In the genomic region with DNA sequence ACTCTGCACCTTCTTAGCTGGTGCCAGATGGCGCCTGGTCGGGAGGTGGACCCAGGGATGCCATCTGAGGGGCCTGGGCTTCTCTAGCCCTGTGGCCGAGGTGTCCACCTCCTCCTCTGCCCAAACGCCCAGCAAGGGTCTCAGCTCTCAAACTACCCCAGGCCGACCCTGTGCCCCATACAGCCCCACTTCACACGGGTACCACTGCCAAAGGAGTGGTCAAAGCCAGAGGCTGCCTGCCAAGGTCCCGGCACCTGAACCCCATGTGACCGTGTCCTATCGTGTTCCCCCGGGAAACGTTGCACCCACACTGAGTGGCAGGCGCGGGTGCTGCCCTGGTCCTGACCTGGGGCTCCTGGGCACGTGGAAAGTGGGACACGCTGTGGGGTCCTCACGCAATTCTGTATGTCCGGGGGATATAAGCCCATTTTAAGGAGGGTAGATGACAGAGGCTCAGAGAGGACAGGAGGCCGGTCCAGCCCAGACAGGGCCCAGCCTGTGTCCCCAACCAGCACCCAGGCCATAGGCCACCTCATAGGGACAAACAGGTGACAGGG, we compare ENCODE assay signal across 19 cellular contexts. TPM values are rescaled to one million over a fixed set of nuclear protein-coding genes. Genes with fewer than 3 reads are reported as not detected.
DNase-seq lines count a peak whose midpoint lies in the region; ATAC-seq and TF ChIP-seq lines count a peak whose summit lies in the region.
"Had no signal": no experiment of that assay in that cellular context is flagged by ENCODE, and none has a peak within 500 bp of the region (broad histone marks: within the 10 kb centered on the region; RNA-seq: fewer than 3 reads in every experiment).

No MANE protein-coding gene starts in this region.

- DNase-seq in activated naive CD4-positive, alpha-beta T cell treated with anti-CD3 and anti-CD28 coated beads, Interleukin-2, amount 10 ng/mL, durations not matched to agents 7 days and 5 days: no peak
- DNase-seq in activated naive CD4-positive, alpha-beta T cell treated with Interleukin-2 at 50 U/mL for 16 hours: no peak
- DNase-seq in T-helper 17 cell (peak in 2 of 3 donors; percentile 3 to 8), right lobe of liver (peak in 2 of 3 donors; percentile 25 to 60), transverse colon (no peak), AG08395 (ENCODE audit: low spot score) (no peak)
- no peak for DNase-seq in effector memory CD8-positive, alpha-beta T cell
- DNase-seq: activated CD4-positive, alpha-beta T cell treated with anti-CD3 and anti-CD28 coated beads for 4 hours; HCEC 1CT; immature natural killer cell; MM.1S; NCI-H1694; stimulated activated CD4-positive, alpha-beta T cell treated with anti-CD3 and anti-CD28 coated beads, Interleukin-4, amount 100 ng/mL, for 4 hours had no signal

- no peak for TF ChIP-seq EP300 in transverse colon (IDR thresholded peaks at IDR 0.05; ENCODE audit: low read depth)

- H3K4me3 Mint-ChIP-seq in activated naive CD4-positive, alpha-beta T cell treated with anti-CD3 and anti-CD28 coated beads, Interleukin-2, amount 10 ng/mL, durations not matched to agents 7 days and 5 days: no peak overlapping the region
- H3K4me3 Mint-ChIP-seq in T-helper 17 cell: peak overlapping the region; percentile 72
- peak overlapping the region in 1 of 2 donors; percentile 59 for H3K4me3 Mint-ChIP-seq in effector memory CD8-positive, alpha-beta T cell
- H3K4me3 Mint-ChIP-seq: memory B cell had no signal

- H3K9me3 ChIP-seq in T-helper 17 cell (ENCODE audit: control insufficient read depth, low read length, poor library complexity, severe bottlenecking) (peaks cover 2% of the 10 kb centered on the region), right lobe of liver (no peaks in the 10 kb centered on the region), transverse colon (no peaks in the 10 kb centered on the region)
- H3K9me3 ChIP-seq: prostate gland had no signal

- intact Hi-C loops in right lobe of liver (cut with DNase I): no loop called here
- intact Hi-C loops in transverse colon (cut with DNase I; ENCODE audit: low total_unique reads): no loop called here

- CTCF ChIA-PET in activated naive CD4-positive, alpha-beta T cell treated with anti-CD3 and anti-CD28 coated beads, Interleukin-2, amount 10 ng/mL, durations not matched to agents 7 days and 5 days (lab: Charles Lee): no interaction called here

- H3K27me3 ChIP-seq in right lobe of liver (no peaks in the 10 kb centered on the region), transverse colon (peaks cover 34% of the 10 kb centered on the region)

- H3K27ac Mint-ChIP-seq in activated naive CD4-positive, alpha-beta T cell treated with anti-CD3 and anti-CD28 coated beads, Interleukin-2, amount 10 ng/mL, durations not matched to agents 7 days and 5 days: peak overlapping the region; percentile 11
- H3K27ac Mint-ChIP-seq in T-helper 17 cell: no peak overlapping the region
- H3K27ac Mint-ChIP-seq in effector memory CD8-positive, alpha-beta T cell: no peak overlapping the region
- H3K27ac Mint-ChIP-seq: immature natural killer cell, memory B cell, nephron had no signal

- H3K27me3 Mint-ChIP-seq in activated naive CD4-positive, alpha-beta T cell treated with anti-CD3 and anti-CD28 coated beads, Interleukin-2, amount 10 ng/mL, durations not matched to agents 7 days and 5 days: peaks cover 29% of the 10 kb centered on the region
- peaks cover 12% of the 10 kb centered on the region for H3K27me3 Mint-ChIP-seq in T-helper 17 cell
- H3K27me3 Mint-ChIP-seq in effector memory CD8-positive, alpha-beta T cell: peaks cover 13 to 27% of the 10 kb centered on the region in 2 donors

- in situ Hi-C loops in transverse colon (cut with MboI; ENCODE audit: low pct_ligation_motif_present in 1 of 4, low pct_unique_long_range_greater_than_20kb in 1 of 4, low sequenced_read_pairs in 3 of 4): no loop called here

- no peaks in the 10 kb centered on the region for H3K36me3 ChIP-seq in right lobe of liver
- H3K36me3 ChIP-seq in transverse colon: no peaks in the 10 kb centered on the region
- H3K36me3 ChIP-seq: heart right ventricle, prostate gland had no signal

- H3K4me3 ChIP-seq in right lobe of liver (no peak overlapping the region), transverse colon (no peak overlapping the region)
- H3K4me3 ChIP-seq: heart right ventricle, prostate gland, smooth muscle cell had no signal

- H3K27ac ChIP-seq in right lobe of liver: no peak overlapping the region
- peak overlapping the region in 3 of 4 donors; percentile 20 to 71 (median 25) for H3K27ac ChIP-seq in transverse colon
- H3K27ac ChIP-seq: heart right ventricle, prostate gland had no signal

- no peaks in the 10 kb centered on the region for H3K9me3 Mint-ChIP-seq in activated naive CD4-positive, alpha-beta T cell treated with anti-CD3 and anti-CD28 coated beads, Interleukin-2, amount 10 ng/mL, durations not matched to agents 7 days and 5 days
- H3K9me3 Mint-ChIP-seq in effector memory CD8-positive, alpha-beta T cell: no peaks in the 10 kb centered on the region
- H3K9me3 Mint-ChIP-seq: immature natural killer cell, memory B cell had no signal

- H3K4me1 ChIP-seq in right lobe of liver (peaks cover 0 to 3% (median 0%) of the 10 kb centered on the region in 4 donors), transverse colon (peaks cover 20 to 40% (median 39%) of the 10 kb centered on the region in 4 donors)

- ATAC-seq in T-helper 17 cell: no peak
- no peak for ATAC-seq in right lobe of liver
- ATAC-seq in effector memory CD8-positive, alpha-beta T cell (replicated peaks): no peak
- no peak for ATAC-seq in HG02885 (IDR thresholded peaks at IDR 0.05; ENCODE audit: poor library complexity, unreplicated experiment)

- peaks cover 3% of the 10 kb centered on the region for H3K4me1 Mint-ChIP-seq in activated naive CD4-positive, alpha-beta T cell treated with anti-CD3 and anti-CD28 coated beads, Interleukin-2, amount 10 ng/mL, durations not matched to agents 7 days and 5 days
- H3K4me1 Mint-ChIP-seq in T-helper 17 cell: peaks cover 4% of the 10 kb centered on the region
- peaks cover 2 to 4% of the 10 kb centered on the region in 2 donors for H3K4me1 Mint-ChIP-seq in effector memory CD8-positive, alpha-beta T cell (ENCODE audit: low read depth in 2 of 2)

- no peak for TF ChIP-seq POLR2A in right lobe of liver (IDR thresholded peaks at IDR 0.05)
- TF ChIP-seq POLR2A in transverse colon (IDR thresholded peaks at IDR 0.05): no peak

- no peak for TF ChIP-seq CTCF in right lobe of liver (IDR thresholded peaks at IDR 0.05)
- no peak for TF ChIP-seq CTCF in transverse colon (IDR thresholded peaks at IDR 0.05)

- no CpG with 5 or more reads among the region's 18 CpGs for WGBS in right lobe of liver (ENCODE audit: insufficient coverage, low coverage, low lambda C conversion rate, missing lambda C conversion rate)
- WGBS in transverse colon (ENCODE audit: low coverage in 1 of 2), 2 donors: 45% methylated on average over 18 of the region's 18 CpGs; no CpG with 5 or more reads in 1 of the 2 donors

- H3K36me3 Mint-ChIP-seq in activated naive CD4-positive, alpha-beta T cell treated with anti-CD3 and anti-CD28 coated beads, Interleukin-2, amount 10 ng/mL, durations not matched to agents 7 days and 5 days: no peaks in the 10 kb centered on the region
- no peaks in the 10 kb centered on the region for H3K36me3 Mint-ChIP-seq in T-helper 17 cell (ENCODE audit: low read depth)
- H3K36me3 Mint-ChIP-seq in effector memory CD8-positive, alpha-beta T cell (ENCODE audit: insufficient read depth): no peaks in the 10 kb centered on the region
- H3K36me3 Mint-ChIP-seq: memory B cell had no signal

RNA-seq across cellular contexts. Expression of a gene that starts 1.9 kb away (rescaled TPM):
- total RNA-seq in T-helper 17 cell (not detected), right lobe of liver (10 to 100 TPM in 2 of 6 experiments, 1 to 10 TPM in 4; 3.3 to 11.5 (median 7.5) TPM), transverse colon (100 to 1,000 TPM in 1 of 4 donors, 10 to 100 TPM in 3; 20.7 to 109 (median 63.8) TPM)
- total RNA-seq: heart right ventricle, smooth muscle cell had no signal

RNA-seq across cellular contexts. Expression of a gene that starts 16.0 kb away (rescaled TPM):
- total RNA-seq in T-helper 17 cell (1 to 10 TPM; 3.0 to 3.3 TPM), right lobe of liver (1 to 10 TPM; 4.7 to 8.0 (median 5.7) TPM), transverse colon (10 to 100 TPM; 19.7 to 53.9 (median 40.8) TPM)

RNA-seq across cellular contexts. Expression of a gene that starts 16.3 kb away (rescaled TPM):
- total RNA-seq in T-helper 17 cell: 10 to 100 TPM; 15.4 to 17.8 TPM
- 10 to 100 TPM in 3 of 6 experiments, 1 to 10 TPM in 3; 3.3 to 14.4 (median 10.6) TPM for total RNA-seq in right lobe of liver
- total RNA-seq in transverse colon: 100 to 1,000 TPM in 1 of 4 donors, 10 to 100 TPM in 3; 47.6 to 228 (median 74.2) TPM

RNA-seq across cellular contexts. Expression of a gene that starts 19.9 kb away (rescaled TPM):
- total RNA-seq in T-helper 17 cell (10 to 100 TPM; 41.5 to 54.2 TPM), right lobe of liver (10 to 100 TPM; 15.6 to 55.4 (median 20.1) TPM), transverse colon (100 to 1,000 TPM in 1 of 4 donors, 10 to 100 TPM in 3; 44.6 to 130 (median 55.2) TPM)

Comparison
In these comparisons a context has a peak if more than half of its experiments do, and no peak if none do; other contexts are left out.
1. DNase-seq: peak in T-helper 17 cell (2 of 3) and right lobe of liver (2 of 3); none in activated naive CD4-positive, alpha-beta T cell treated with anti-CD3 and anti-CD28 coated beads, Interleukin-2, amount 10 ng/mL, durations not matched to agents 7 days and 5 days (single experiment), activated naive CD4-positive, alpha-beta T cell treated with Interleukin-2 at 50 U/mL for 16 hours (single experiment), transverse colon (single experiment), AG08395 (single experiment) and effector memory CD8-positive, alpha-beta T cell (0 of 3).
2. H3K27ac ChIP-seq: peak in transverse colon (3 of 4); none in right lobe of liver (0 of 3).
3. RNA of a gene that starts 1.9 kb away (total RNA-seq): 20.7 to 109 TPM in transverse colon and 3.3 to 11.5 TPM in right lobe of liver; not detected in T-helper 17 cell; every median in the first group is over 4 times any median in the second.